In genomic region chr16:24701521-24701951, GRCh38 we compare ENCODE assay signal across 10 cellular contexts. TPM values are rescaled to one million over a fixed set of nuclear protein-coding genes. Genes with fewer than 3 reads are reported as not detected.
A peak's percentile ranks its signal among the peaks of the same experiment; 100 is the strongest.
DNase-seq lines count a peak whose midpoint lies in the region; ATAC-seq and TF ChIP-seq lines count a peak whose summit lies in the region.
"Had no signal": no experiment of that assay in that cellular context is flagged by ENCODE, and none has a peak within 500 bp of the region (broad histone marks: within the 10 kb centered on the region; RNA-seq: fewer than 3 reads in every experiment).

No MANE protein-coding gene starts in this region.

- 10 to 16% (median 12%) methylated on average over 5 of the region's 5 CpGs for WGBS in psoas muscle, 3 donors

- TF ChIP-seq CTCF in BJ (IDR thresholded peaks at IDR 0.05; ENCODE audit: insufficient read depth, low read depth, low read length), result no peak
- no peak for TF ChIP-seq CTCF in RWPE1 (conservative IDR thresholded peaks at IDR 0.05; ENCODE audit: low read depth)
- no peak for TF ChIP-seq CTCF in fibroblast of the aortic adventitia (IDR thresholded peaks at IDR 0.05; ENCODE audit: insufficient read depth, low read length)
- no peak for TF ChIP-seq CTCF in psoas muscle (IDR thresholded peaks at IDR 0.05)
- TF ChIP-seq CTCF in glutamatergic neuron (IDR thresholded peaks at IDR 0.05; ENCODE audit: partially characterized antibody, unreplicated experiment), result no peak

- H3K4me3 Mint-ChIP-seq in activated naive CD4-positive, alpha-beta T cell treated with anti-CD3 and anti-CD28 coated beads, Interleukin-2, amount 10 ng/mL, durations not matched to agents 7 days and 5 days, result no peak overlapping the region
- H3K4me3 Mint-ChIP-seq in glutamatergic neuron (ENCODE audit: unreplicated experiment), result no peak overlapping the region
- H3K4me3 Mint-ChIP-seq: activated CD4-positive, alpha-beta T cell treated with anti-CD3 and anti-CD28 coated beads, Interleukin-2, amount 10 ng/mL, durations not matched to agents 7 days and 5 days had no signal

- H3K4me3 ChIP-seq in BJ (ENCODE audit: low read depth, low read length), result no peak overlapping the region
- H3K4me3 ChIP-seq in fibroblast of the aortic adventitia (ENCODE audit: low read depth, low read length), result no peak overlapping the region
- H3K4me3 ChIP-seq in psoas muscle, result no peak overlapping the region
- H3K4me3 ChIP-seq: cardiac muscle cell had no signal

- CTCF ChIA-PET in BJ (lab: Yijun Ruan, JAX) (no interaction called here), RWPE1 (lab: Yijun Ruan, JAX) (interaction anchor here (0.5 to 0.6 kb wide), 3 partner anchors 152 to 289 kb away, joined by 3 to 6 read pairs (median 5); no protein-coding TSS in a partner anchor)
- CTCF ChIA-PET in activated naive CD4-positive, alpha-beta T cell treated with anti-CD3 and anti-CD28 coated beads, Interleukin-2, amount 10 ng/mL, durations not matched to agents 7 days and 5 days (lab: Charles Lee), result interaction anchor here (0.8 kb wide), 1 partner anchor 99 kb away, joined by 3 read pairs; no protein-coding TSS in a partner anchor

- H3K27ac Mint-ChIP-seq in activated naive CD4-positive, alpha-beta T cell treated with anti-CD3 and anti-CD28 coated beads, Interleukin-2, amount 10 ng/mL, durations not matched to agents 7 days and 5 days, result no peak overlapping the region
- H3K27ac Mint-ChIP-seq in glutamatergic neuron (ENCODE audit: unreplicated experiment), result no peak overlapping the region
- H3K27ac Mint-ChIP-seq: activated CD4-positive, alpha-beta T cell treated with anti-CD3 and anti-CD28 coated beads, Interleukin-2, amount 10 ng/mL, durations not matched to agents 7 days and 5 days had no signal

- ATAC-seq in psoas muscle, result peak in 3 of 4 donors; percentile 14 to 73 (median 71)

- intact Hi-C loops in psoas muscle (cut with DNase I), result no loop called here

- H3K36me3 Mint-ChIP-seq in activated naive CD4-positive, alpha-beta T cell treated with anti-CD3 and anti-CD28 coated beads, Interleukin-2, amount 10 ng/mL, durations not matched to agents 7 days and 5 days, result no peaks in the 10 kb centered on the region
- H3K36me3 Mint-ChIP-seq in glutamatergic neuron (ENCODE audit: unreplicated experiment), result no peaks in the 10 kb centered on the region

- no peaks in the 10 kb centered on the region for H3K27me3 Mint-ChIP-seq in activated naive CD4-positive, alpha-beta T cell treated with anti-CD3 and anti-CD28 coated beads, Interleukin-2, amount 10 ng/mL, durations not matched to agents 7 days and 5 days
- no peaks in the 10 kb centered on the region for H3K27me3 Mint-ChIP-seq in glutamatergic neuron (ENCODE audit: unreplicated experiment)

- H3K36me3 ChIP-seq in BJ (ENCODE audit: control insufficient read depth, insufficient read depth, low read length) (no peaks in the 10 kb centered on the region), psoas muscle (ENCODE audit: insufficient read depth in 1 of 2, low read depth in 1 of 2) (no peaks in the 10 kb centered on the region)
- H3K36me3 ChIP-seq: cardiac muscle cell had no signal

- H3K27me3 ChIP-seq in BJ (ENCODE audit: control insufficient read depth, insufficient read depth, low read length), result no peaks in the 10 kb centered on the region
- H3K27me3 ChIP-seq in psoas muscle (ENCODE audit: insufficient read depth in 3 of 3, low read length in 2 of 3), result no peaks in the 10 kb centered on the region
- H3K27me3 ChIP-seq: cardiac muscle cell had no signal

- POLR2A ChIA-PET in BJ (lab: Charles Lee), result no interaction called here
- POLR2A ChIA-PET in RWPE1 (lab: Yijun Ruan, JAX; ENCODE audit: low non-redundant PET), result interaction anchor here (0.6 kb wide), 1 partner anchor 136 kb away, joined by 3 read pairs; no protein-coding TSS in a partner anchor

- H3K4me1 ChIP-seq in psoas muscle, result peaks cover 4% of the 10 kb centered on the region

- peak; percentile 49 for DNase-seq in BJ (ENCODE audit: low read depth)
- DNase-seq in RWPE1 (ENCODE audit: low spot score), result no peak
- DNase-seq in fibroblast of the aortic adventitia (ENCODE audit: low read depth), result peak; percentile 68
- peak in 1 of 2 donors; percentile 75 for DNase-seq in psoas muscle
- DNase-seq in activated naive CD4-positive, alpha-beta T cell treated with anti-CD3 and anti-CD28 coated beads, Interleukin-2, amount 10 ng/mL, durations not matched to agents 7 days and 5 days, result no peak
- DNase-seq in iPS-NIHi7 (ENCODE audit: extremely low spot score), result no peak
- no peak for DNase-seq in NCI-H1436 (lab: John Stamatoyannopoulos, UW)
- DNase-seq in glutamatergic neuron, result no peak
- DNase-seq: activated CD4-positive, alpha-beta T cell treated with anti-CD3 and anti-CD28 coated beads, Interleukin-2, amount 10 ng/mL, durations not matched to agents 7 days and 5 days had no signal

- H3K9me3 ChIP-seq in psoas muscle, result no peaks in the 10 kb centered on the region

- H3K9me3 Mint-ChIP-seq in activated naive CD4-positive, alpha-beta T cell treated with anti-CD3 and anti-CD28 coated beads, Interleukin-2, amount 10 ng/mL, durations not matched to agents 7 days and 5 days, result no peaks in the 10 kb centered on the region
- H3K9me3 Mint-ChIP-seq in glutamatergic neuron (ENCODE audit: unreplicated experiment), result no peaks in the 10 kb centered on the region
- H3K9me3 Mint-ChIP-seq: activated CD4-positive, alpha-beta T cell treated with anti-CD3 and anti-CD28 coated beads, Interleukin-2, amount 10 ng/mL, durations not matched to agents 7 days and 5 days had no signal

- H3K27ac ChIP-seq in RWPE1 (peak overlapping the region; percentile 93), psoas muscle (no peak overlapping the region)
- H3K27ac ChIP-seq: cardiac muscle cell had no signal

- no peaks in the 10 kb centered on the region for H3K4me1 Mint-ChIP-seq in activated naive CD4-positive, alpha-beta T cell treated with anti-CD3 and anti-CD28 coated beads, Interleukin-2, amount 10 ng/mL, durations not matched to agents 7 days and 5 days
- no peaks in the 10 kb centered on the region for H3K4me1 Mint-ChIP-seq in glutamatergic neuron (ENCODE audit: low read depth, unreplicated experiment)
- H3K4me1 Mint-ChIP-seq: activated CD4-positive, alpha-beta T cell treated with anti-CD3 and anti-CD28 coated beads, Interleukin-2, amount 10 ng/mL, durations not matched to agents 7 days and 5 days had no signal

RNA-seq across cellular contexts. Expression of gene TNRC6A, which starts 27.9 kb away (rescaled TPM):
- polyA plus RNA-seq in BJ (2011; rRNA removed) (44.8 and 49.6 TPM in 2 replicates), psoas muscle (10 to 100 TPM in 2 of 3 donors, 1 to 10 TPM in 1; 6.4 to 20.9 (median 12.2) TPM)
- 49.7 and 78.4 TPM in 2 replicates for polyA minus RNA-seq in BJ (2011; rRNA and poly(A)+ RNA removed)
- total RNA-seq in fibroblast of the aortic adventitia (ENCODE audit: low replicate concordance) (29.0 and 32.2 TPM in 2 replicates), psoas muscle (10 to 100 TPM; 14.5 to 30.1 (median 24.6) TPM), glutamatergic neuron (ENCODE audit: unreplicated experiment) (91.6 TPM)

Comparison
In these comparisons a context has a peak if more than half of its experiments do, and no peak if none do; other contexts are left out.
1. DNase-seq: peak in BJ (single experiment) and fibroblast of the aortic adventitia (single experiment); none in RWPE1 (single experiment), activated naive CD4-positive, alpha-beta T cell treated with anti-CD3 and anti-CD28 coated beads, Interleukin-2, amount 10 ng/mL, durations not matched to agents 7 days and 5 days (single experiment), iPS-NIHi7 (single experiment), NCI-H1436 (single experiment) and glutamatergic neuron (single experiment).